Comparison of ENCODE assay signal across 32 cellular contexts in genomic region chr9:82144803-82145202, GRCh38.
"Had no signal": no experiment of that assay in that cellular context is flagged by ENCODE, and none has a peak within 500 bp of the region (broad histone marks: within the 10 kb centered on the region; RNA-seq: fewer than 3 reads in every experiment).

No MANE protein-coding gene starts in this region.

- H3K27ac ChIP-seq: adrenal gland, ascending aorta, body of pancreas, brain microvascular endothelial cell, breast epithelium, cardiac muscle cell had no signal

- H3K4me3 ChIP-seq: adrenal gland, ascending aorta, body of pancreas, breast epithelium, cardiac muscle cell had no signal

- H3K9me3 ChIP-seq: adrenal gland, ascending aorta, body of pancreas, breast epithelium had no signal

- DNase-seq: activated effector memory CD4-positive, alpha-beta T cell treated with anti-CD3 and anti-CD28 coated beads, Interleukin-2, amount 50 U/mL, for 16 hours; activated effector memory CD4-positive, alpha-beta T cell treated with Interleukin-2 at 50 U/mL for 16 hours; activated gamma-delta T cell; activated gamma-delta T cell treated with Interleukin-2 at 50 U/mL for 16 hours; activated naive CD4-positive, alpha-beta T cell; activated naive CD4-positive, alpha-beta T cell treated with anti-CD3 and anti-CD28 coated beads for 36 hours; activated naive CD4-positive, alpha-beta T cell treated with anti-CD3 and anti-CD28 coated beads, Interleukin-2, amount 10 ng/mL, durations not matched to agents 7 days and 5 days; activated naive CD4-positive, alpha-beta T cell treated with anti-CD3 and anti-CD28 coated beads, Interleukin-2, amount 50 U/mL, for 16 hours; activated naive CD4-positive, alpha-beta T cell treated with Interleukin-2 at 50 U/mL for 16 hours; activated naive CD8-positive, alpha-beta T cell treated with anti-CD3 and anti-CD28 coated beads for 36 hours; activated naive CD8-positive, alpha-beta T cell treated with anti-CD3 and anti-CD28 coated beads, Interleukin-2, amount 10 ng/mL, durations not matched to agents 7 days and 5 days; activated naive CD8-positive, alpha-beta T cell treated with anti-CD3 and anti-CD28 coated beads, Interleukin-2, amount 50 U/mL, for 24 hours; activated T-cell treated with anti-CD3 and anti-CD28 coated beads, Interleukin-2, amount 50 U/mL, for 4 hours; activated T-cell treated with anti-CD3 and anti-CD28 coated beads, Interleukin-2, amount 50 U/mL, for 48 hours; activated T-cell treated with anti-CD3 and anti-CD28 coated beads, Interleukin-2, amount 50 U/mL, for 72 hours; adrenal gland; amniotic stem cell; amygdala; anterior cingulate cortex; aorta; body of pancreas; brain microvascular endothelial cell; caudate nucleus; central memory CD4-positive, alpha-beta T cell; cerebellar nuclear complex had no signal

- H3K36me3 ChIP-seq: adrenal gland, ascending aorta, brain microvascular endothelial cell, breast epithelium, cardiac muscle cell had no signal

- H3K27me3 ChIP-seq: adrenal gland, ascending aorta, body of pancreas, brain microvascular endothelial cell, cardiac muscle cell had no signal

- H3K4me1 ChIP-seq: adrenal gland, ascending aorta, body of pancreas, breast epithelium had no signal

- ATAC-seq: activated naive CD4-positive, alpha-beta T cell treated with anti-CD3 and anti-CD28 coated beads, Interleukin-2, amount 50 U/mL, for 72 hours; activated naive CD8-positive, alpha-beta T cell treated with anti-CD3 and anti-CD28 coated beads, Interleukin-2, amount 50 U/mL, for 24 hours; activated T-cell treated with anti-CD3 and anti-CD28 coated beads, Interleukin-2, amount 50 U/mL, for 4 hours; activated T-cell treated with anti-CD3 and anti-CD28 coated beads, Interleukin-2, amount 50 U/mL, for 72 hours; activated T-helper 17 cell treated with anti-CD3 and anti-CD28 coated beads, Interleukin-2, amount 50 U/mL, for 72 hours; body of pancreas had no signal

- FAIRE-seq: astrocyte, bronchial epithelial cell had no signal
